In the genomic region with DNA sequence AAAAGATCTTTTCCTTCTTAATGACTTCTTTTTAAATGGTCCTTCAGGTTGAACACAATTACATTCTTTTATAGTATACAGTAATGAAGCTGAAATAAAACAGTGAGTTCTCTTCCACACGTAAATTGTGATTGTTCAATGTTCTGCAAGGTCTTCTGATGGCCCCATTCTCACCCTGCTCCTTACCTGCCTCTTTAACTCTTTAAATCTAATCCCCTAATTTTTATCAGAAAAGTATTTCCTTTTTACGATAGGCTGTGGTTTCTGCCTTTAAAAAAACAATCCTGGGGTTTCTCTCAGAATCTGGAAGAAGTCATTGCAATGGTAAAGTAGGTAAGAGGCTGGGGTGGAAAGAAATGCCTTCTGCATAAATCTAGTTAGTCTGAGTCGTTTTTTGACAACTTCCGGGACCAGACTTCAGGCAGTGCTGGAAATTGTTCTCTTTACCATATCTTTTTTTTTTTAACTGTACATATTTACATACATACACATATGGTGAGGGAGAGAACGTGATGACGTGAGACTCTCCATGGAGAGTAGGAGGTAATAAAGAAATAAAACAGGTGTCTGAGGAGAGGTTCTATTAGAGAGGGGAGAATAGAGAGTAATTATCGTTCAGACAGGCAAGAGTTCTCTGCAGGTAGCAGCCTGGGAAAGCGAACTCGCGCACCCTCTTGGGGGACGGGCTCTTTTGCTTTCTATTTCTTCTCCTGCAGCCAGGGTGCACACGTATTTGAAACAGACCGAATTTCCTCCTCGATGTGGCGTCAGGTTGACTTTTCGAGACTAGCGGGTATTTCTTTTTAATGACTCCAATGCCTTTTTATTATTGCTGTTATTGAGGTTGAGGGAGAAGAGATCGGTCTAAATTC, we compare ENCODE assay signal across 8 cellular contexts. TPM values are rescaled to one million over a fixed set of nuclear protein-coding genes. Genes with fewer than 3 reads are reported as not detected.
DNase-seq lines count a peak whose midpoint lies in the region; ATAC-seq, FAIRE-seq and TF ChIP-seq lines count a peak whose summit lies in the region.

A gene (plus strand): TSS at position 730 of the 872 bp plus-strand sequence. CDS start 467 bp downstream, outside the sequence.

- TF ChIP-seq POLR2A in GM12892 (IDR thresholded peaks at IDR 0.05; ENCODE audit: low read depth, low read length) = peak; percentile 89

- TF ChIP-seq CTCF in HEK293 (tag by site-specific recombination; IDR thresholded peaks at IDR 0.05) (no peak), lung (IDR thresholded peaks at IDR 0.05; ENCODE audit: control extremely low read depth, extremely low read depth) (no peak), D721Med (IDR thresholded peaks at IDR 0.05; ENCODE audit: insufficient read depth, missing control alignments) (no peak)

- H3K27me3 ChIP-seq in lung (ENCODE audit: control insufficient read depth, insufficient read depth) = no peaks in the 10 kb centered on the region

- POLR2A ChIA-PET in HEK293 (lab: Yijun Ruan, JAX) = no interaction called here

- FAIRE-seq in GM12892 (lab: Jason Lieb, UNC) = peak; percentile 96
- FAIRE-seq in D721Med (lab: Jason Lieb, UNC) = no peak

- H3K4me1 ChIP-seq in HEK293 (ENCODE audit: control insufficient read depth, insufficient read depth, low read length) = no peaks in the 10 kb centered on the region; the same call in 1 of the 2 replicates
- H3K4me1 ChIP-seq in lung (ENCODE audit: control insufficient read depth in 2 of 2, insufficient read depth in 2 of 2, low read length in 2 of 2) = peaks cover 0 to 3% of the 10 kb centered on the region in 2 donors

- CTCF ChIA-PET in HEK293 (lab: Yijun Ruan, JAX) = no interaction called here

- H3K9me3 ChIP-seq in HEK293 (ENCODE audit: control insufficient read depth, insufficient read depth, low read depth, low read length) = no peaks in the 10 kb centered on the region
- H3K9me3 ChIP-seq in lung (ENCODE audit: control insufficient read depth in 2 of 2, insufficient read depth in 1 of 2, low read length in 1 of 2) = no peaks in the 10 kb centered on the region

- DNase-seq in GM12892 (ENCODE audit: insufficient read length) (peak; percentile 36), NAMALWA (ENCODE audit: low spot score) (peak; percentile 91), lung (ENCODE audit: low spot score) (peak; percentile 48), D721Med (ENCODE audit: insufficient read length, low spot score) (no peak)
- DNase-seq in activated CD4-positive, CD25-positive, alpha-beta regulatory T cell treated with anti-CD3 and anti-CD28 coated beads, Interleukin-2, amount 50 U/mL, for 72 hours = peak; percentile 58
- peak; percentile 28 to 43 for DNase-seq in stimulated activated CD8-positive, alpha-beta memory T cell treated with anti-CD3 and anti-CD28 coated beads, Interleukin-4, amount 100 ng/mL, for 1 hour (ENCODE audit: low read depth in 2 of 2, low spot score in 1 of 2)

- ATAC-seq in lung (ENCODE audit: insufficient read depth, low FRiP score) = peak; percentile 66

- 2 to 5% methylated on average over 18 of the region's 18 CpGs for WGBS in lung, 2 donors

- H3K4me3 ChIP-seq in HEK293 (ENCODE audit: low read depth, low read length) = peak within 1 kb of the TSS; percentile 48
- peak within 1 kb of the TSS; percentile 57 for H3K4me3 ChIP-seq in lung

- H3K27ac ChIP-seq in HEK293 (ENCODE audit: extremely low read depth, low read depth, low read length) (no peak within 1 kb of the TSS; the same call in 1 of the 2 replicates), cingulate gyrus (ENCODE audit: low read depth, low read length) (peak within 1 kb of the TSS; percentile 60), lung (ENCODE audit: low read depth in 1 of 2, low read length in 1 of 2) (peak within 1 kb of the TSS in 1 of 2 donors; percentile 78)

- H3K36me3 ChIP-seq in HEK293 (ENCODE audit: control insufficient read depth in 2 of 2, insufficient read depth in 1 of 2, low read length in 2 of 2) = no peaks in the 10 kb centered on the region
- H3K36me3 ChIP-seq in lung (ENCODE audit: control insufficient read depth in 2 of 2, insufficient read depth in 2 of 2, low read length in 2 of 2) = no peaks in the 10 kb centered on the region

TF ChIP-seq in HEK293, 187 proteins besides CTCF, POLR2A, EP300 and RAD21 (continues in another document):
- TF ChIP-seq ZNF433 (tag by site-specific recombination; IDR thresholded peaks at IDR 0.05; ENCODE audit: low read depth) = no peak
- no peak for TF ChIP-seq OVOL3 (tag by site-specific recombination; IDR thresholded peaks at IDR 0.05)
- TF ChIP-seq ZNF335 (tag by site-specific recombination; conservative IDR thresholded peaks at IDR 0.05) = peak; percentile 79
- TF ChIP-seq, protein P1, sequence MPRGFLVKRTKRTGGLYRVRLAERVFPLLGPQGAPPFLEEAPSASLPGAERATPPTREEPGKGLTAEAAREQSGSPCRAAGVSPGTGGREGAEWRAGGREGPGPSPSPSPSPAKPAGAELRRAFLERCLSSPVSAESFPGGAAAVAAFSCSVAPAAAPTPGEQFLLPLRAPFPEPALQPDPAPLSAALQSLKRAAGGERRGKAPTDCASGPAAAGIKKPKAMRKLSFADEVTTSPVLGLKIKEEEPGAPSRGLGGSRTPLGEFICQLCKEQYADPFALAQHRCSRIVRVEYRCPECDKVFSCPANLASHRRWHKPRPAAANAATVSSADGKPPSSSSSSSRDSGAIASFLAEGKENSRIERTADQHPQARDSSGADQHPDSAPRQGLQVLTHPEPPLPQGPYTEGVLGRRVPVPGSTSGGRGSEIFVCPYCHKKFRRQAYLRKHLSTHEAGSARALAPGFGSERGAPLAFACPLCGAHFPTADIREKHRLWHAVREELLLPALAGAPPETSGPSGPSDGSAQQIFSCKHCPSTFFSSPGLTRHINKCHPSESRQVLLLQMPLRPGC (tag by site-specific recombination; IDR thresholded peaks at IDR 0.05) = no peak
- no peak for TF ChIP-seq ZNF677 (tag by site-specific recombination; IDR thresholded peaks at IDR 0.05)
- 0 out of 2 replicates have a peak, but pooled peaks have one; percentile 24 for TF ChIP-seq ZNF2 (tag by site-specific recombination; IDR thresholded peaks at IDR 0.05)
- TF ChIP-seq ZBTB17 (tag by site-specific recombination; IDR thresholded peaks at IDR 0.05) = peak; percentile 70; the same call in 1 of the 2 replicates
- no peak for TF ChIP-seq ZBTB1 (tag by site-specific recombination; IDR thresholded peaks at IDR 0.05)
- TF ChIP-seq, protein P2, sequence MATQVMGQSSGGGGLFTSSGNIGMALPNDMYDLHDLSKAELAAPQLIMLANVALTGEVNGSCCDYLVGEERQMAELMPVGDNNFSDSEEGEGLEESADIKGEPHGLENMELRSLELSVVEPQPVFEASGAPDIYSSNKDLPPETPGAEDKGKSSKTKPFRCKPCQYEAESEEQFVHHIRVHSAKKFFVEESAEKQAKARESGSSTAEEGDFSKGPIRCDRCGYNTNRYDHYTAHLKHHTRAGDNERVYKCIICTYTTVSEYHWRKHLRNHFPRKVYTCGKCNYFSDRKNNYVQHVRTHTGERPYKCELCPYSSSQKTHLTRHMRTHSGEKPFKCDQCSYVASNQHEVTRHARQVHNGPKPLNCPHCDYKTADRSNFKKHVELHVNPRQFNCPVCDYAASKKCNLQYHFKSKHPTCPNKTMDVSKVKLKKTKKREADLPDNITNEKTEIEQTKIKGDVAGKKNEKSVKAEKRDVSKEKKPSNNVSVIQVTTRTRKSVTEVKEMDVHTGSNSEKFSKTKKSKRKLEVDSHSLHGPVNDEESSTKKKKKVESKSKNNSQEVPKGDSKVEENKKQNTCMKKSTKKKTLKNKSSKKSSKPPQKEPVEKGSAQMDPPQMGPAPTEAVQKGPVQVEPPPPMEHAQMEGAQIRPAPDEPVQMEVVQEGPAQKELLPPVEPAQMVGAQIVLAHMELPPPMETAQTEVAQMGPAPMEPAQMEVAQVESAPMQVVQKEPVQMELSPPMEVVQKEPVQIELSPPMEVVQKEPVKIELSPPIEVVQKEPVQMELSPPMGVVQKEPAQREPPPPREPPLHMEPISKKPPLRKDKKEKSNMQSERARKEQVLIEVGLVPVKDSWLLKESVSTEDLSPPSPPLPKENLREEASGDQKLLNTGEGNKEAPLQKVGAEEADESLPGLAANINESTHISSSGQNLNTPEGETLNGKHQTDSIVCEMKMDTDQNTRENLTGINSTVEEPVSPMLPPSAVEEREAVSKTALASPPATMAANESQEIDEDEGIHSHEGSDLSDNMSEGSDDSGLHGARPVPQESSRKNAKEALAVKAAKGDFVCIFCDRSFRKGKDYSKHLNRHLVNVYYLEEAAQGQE (tag by site-specific recombination; IDR thresholded peaks at IDR 0.05) = no peak
- TF ChIP-seq ZNF560 (tag by site-specific recombination; IDR thresholded peaks at IDR 0.05; ENCODE audit: borderline replicate concordance) = no peak
- TF ChIP-seq TRIM28 (IDR thresholded peaks at IDR 0.05; ENCODE audit: borderline replicate concordance, low read length) = no peak
- TF ChIP-seq, protein P3, sequence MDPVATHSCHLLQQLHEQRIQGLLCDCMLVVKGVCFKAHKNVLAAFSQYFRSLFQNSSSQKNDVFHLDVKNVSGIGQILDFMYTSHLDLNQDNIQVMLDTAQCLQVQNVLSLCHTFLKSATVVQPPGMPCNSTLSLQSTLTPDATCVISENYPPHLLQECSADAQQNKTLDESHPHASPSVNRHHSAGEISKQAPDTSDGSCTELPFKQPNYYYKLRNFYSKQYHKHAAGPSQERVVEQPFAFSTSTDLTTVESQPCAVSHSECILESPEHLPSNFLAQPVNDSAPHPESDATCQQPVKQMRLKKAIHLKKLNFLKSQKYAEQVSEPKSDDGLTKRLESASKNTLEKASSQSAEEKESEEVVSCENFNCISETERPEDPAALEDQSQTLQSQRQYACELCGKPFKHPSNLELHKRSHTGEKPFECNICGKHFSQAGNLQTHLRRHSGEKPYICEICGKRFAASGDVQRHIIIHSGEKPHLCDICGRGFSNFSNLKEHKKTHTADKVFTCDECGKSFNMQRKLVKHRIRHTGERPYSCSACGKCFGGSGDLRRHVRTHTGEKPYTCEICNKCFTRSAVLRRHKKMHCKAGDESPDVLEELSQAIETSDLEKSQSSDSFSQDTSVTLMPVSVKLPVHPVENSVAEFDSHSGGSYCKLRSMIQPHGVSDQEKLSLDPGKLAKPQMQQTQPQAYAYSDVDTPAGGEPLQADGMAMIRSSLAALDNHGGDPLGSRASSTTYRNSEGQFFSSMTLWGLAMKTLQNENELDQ (tag by site-specific recombination; IDR thresholded peaks at IDR 0.05; ENCODE audit: low read depth) = no peak

RNA-seq across cellular contexts. Expression of the gene that starts here (rescaled TPM):
- polyA plus RNA-seq in GM12892 (2012; ENCODE audit: missing spikeins) = 19.2 TPM
- total RNA-seq in lung = 10 to 100 TPM in 1 of 2 donors, 1 to 10 TPM in 1; 5.0 to 16.3 TPM
- polyA plus RNA-seq in lung = 1 to 10 TPM; 1.0 to 4.1 TPM
